Comparison of ENCODE assay signal across 12 cellular contexts in the genomic region with DNA sequence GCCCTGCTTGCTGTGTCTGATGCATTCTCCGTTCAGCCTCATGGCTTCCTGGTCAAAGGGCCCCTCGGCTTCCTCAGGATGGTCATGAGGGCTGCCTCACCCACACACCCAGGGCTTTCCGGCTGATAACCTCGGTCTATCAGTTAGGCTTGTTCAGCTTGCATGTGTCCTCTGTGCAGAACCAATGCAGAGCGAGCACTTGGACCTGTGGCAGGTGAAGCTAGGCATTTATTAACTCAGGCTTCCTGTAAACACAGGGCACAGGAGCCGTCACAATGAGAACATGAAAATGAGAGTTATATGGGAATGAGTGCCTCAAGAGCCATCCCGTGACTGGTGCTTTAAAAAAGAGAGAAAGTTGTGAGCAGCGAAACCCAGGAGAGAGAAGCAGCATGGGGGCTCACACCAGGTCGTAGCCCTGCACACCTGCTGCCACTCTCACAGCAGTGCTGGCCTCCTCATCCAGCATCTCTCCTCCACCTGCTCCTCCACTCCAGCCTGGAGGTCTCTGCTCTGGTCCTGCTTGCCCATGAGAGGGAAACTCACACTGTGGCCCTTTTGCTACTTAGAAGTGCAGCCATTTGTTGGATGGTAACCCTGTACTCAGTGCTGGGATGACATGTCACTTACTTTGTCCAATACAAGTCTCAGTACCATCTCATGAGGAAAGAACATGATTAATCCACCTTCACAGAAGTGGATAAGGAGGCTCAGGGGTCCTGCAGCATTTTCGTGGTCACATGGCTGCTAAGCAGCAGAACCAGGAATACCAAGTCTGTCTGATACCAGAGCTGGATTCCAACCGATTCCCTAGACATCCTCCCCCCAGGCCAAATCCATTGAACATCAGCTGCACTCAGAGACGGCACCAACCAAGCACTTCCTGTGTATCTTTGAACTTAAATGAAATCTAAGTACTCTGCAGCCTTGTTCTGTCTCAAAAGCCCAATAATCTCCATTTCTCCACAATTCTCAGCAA. TPM values are rescaled to one million over a fixed set of nuclear protein-coding genes. Genes with fewer than 3 reads are reported as not detected.
DNase-seq lines count a peak whose midpoint lies in the region; ATAC-seq, FAIRE-seq and TF ChIP-seq lines count a peak whose summit lies in the region.
"Had no signal": no experiment of that assay in that cellular context is flagged by ENCODE, and none has a peak within 500 bp of the region (broad histone marks: within the 10 kb centered on the region; RNA-seq: fewer than 3 reads in every experiment).

No MANE protein-coding gene starts in this region.

- no peaks in the 10 kb centered on the region for H3K27me3 ChIP-seq in GM12878 (replicated peaks in 1 of 2; ENCODE audit: control insufficient read depth in 2 of 2, insufficient read depth in 2 of 2, low read length in 1 of 2)
- peaks cover 0 to 2% of the 10 kb centered on the region in 2 donors for H3K27me3 ChIP-seq in small intestine (ENCODE audit: control insufficient read depth in 2 of 2, insufficient read depth in 2 of 2, low read length in 2 of 2)
- H3K27me3 ChIP-seq in CD4-positive, alpha-beta memory T cell (ENCODE audit: insufficient read depth, low read length), result no peaks in the 10 kb centered on the region
- H3K27me3 ChIP-seq in mesendoderm (ENCODE audit: insufficient read depth, low read length, poor library complexity), result no peaks in the 10 kb centered on the region

- WGBS in GM12878 (ENCODE audit: insufficient coverage, insufficient replicate concordance, low lambda C conversion rate, missing lambda C conversion rate), result 10% methylated on average over 12 of the region's 12 CpGs
- WGBS in small intestine, 3 donors, result 24 to 56% (median 41%) methylated on average over 12 of the region's 12 CpGs
- no CpG with 5 or more reads among the region's 12 CpGs for whole genome bisulfite sequencing in mesendoderm (ENCODE audit: extremely low coverage, insufficient coverage, low lambda C conversion rate)

- H4K20me1 ChIP-seq in GM12878 (ENCODE audit: control insufficient read depth, insufficient read depth), result no peaks in the 10 kb centered on the region

- H4K5ac ChIP-seq in mesendoderm (ENCODE audit: low read length), result no peak overlapping the region

- no peak overlapping the region for H3K18ac ChIP-seq in mesendoderm (ENCODE audit: low read length)

- H3K4me3 ChIP-seq in GM12878 (no peak overlapping the region), small intestine (ENCODE audit: low read depth in 1 of 2, low read length in 2 of 2) (no peak overlapping the region), mesendoderm (ENCODE audit: low read length) (no peak overlapping the region)
- H3K4me3 ChIP-seq in CD4-positive, alpha-beta memory T cell (ENCODE audit: low read length in 2 of 2), result no peak overlapping the region

- POLR2A ChIA-PET in GM12878 (lab: Charles Lee), result no interaction called here
- POLR2A ChIA-PET in CD4-positive, alpha-beta memory T cell (lab: Charles Lee; ENCODE audit: partially characterized antibody), result no interaction called here

- no peak for TF ChIP-seq RAD21 in GM12878 (IDR thresholded peaks at IDR 0.05; ENCODE audit: insufficient read depth, low read depth, low read length)

- no TSS peak for BruUV-seq in GM12878 (replicated peaks; lab: Mats Ljungman, UMichigan)

- TF ChIP-seq CTCF in GM12878 (IDR thresholded peaks at IDR 0.05 in 2 of 3, conservative IDR thresholded peaks at IDR 0.05 in 1 of 3; ENCODE audit: control insufficient read depth in 2 of 3, extremely low read depth in 1 of 3, insufficient read depth in 1 of 3, low read depth in 3 of 3, low read length in 3 of 3), result no peak

- ATAC-seq in GM19395 (IDR thresholded peaks at IDR 0.05; ENCODE audit: unreplicated experiment), result peak; percentile 87
- peak; percentile 86 for ATAC-seq in HG03097 (IDR thresholded peaks at IDR 0.05; ENCODE audit: low FRiP score, unreplicated experiment)
- peak; percentile 92 for ATAC-seq in GM12878
- no peak for ATAC-seq in HG02884 (IDR thresholded peaks at IDR 0.05; ENCODE audit: unreplicated experiment)

- H3K9ac ChIP-seq in GM12878 (ENCODE audit: control insufficient read depth, insufficient read depth, low read length), result no peak overlapping the region
- H3K9ac ChIP-seq in mesendoderm (ENCODE audit: low read length), result no peak overlapping the region

- no peak overlapping the region for H3K23ac ChIP-seq in mesendoderm (ENCODE audit: low read length)

- H3K27ac ChIP-seq in GM12878 (ENCODE audit: control insufficient read depth, insufficient read depth) (no peak overlapping the region), small intestine (ENCODE audit: low read depth in 1 of 2, low read length in 1 of 2) (peak overlapping the region; percentile 82 to 92), mesendoderm (ENCODE audit: low read depth, low read length) (no peak overlapping the region)
- H3K27ac ChIP-seq in CD4-positive, alpha-beta memory T cell (ENCODE audit: low read depth, low read length), result no peak overlapping the region

- H3K56ac ChIP-seq in mesendoderm (ENCODE audit: low read length), result no peak overlapping the region

- DNase-seq in GM12878 (ENCODE audit: low read depth, low spot score) (peak; percentile 38), small intestine (peak; percentile 97), mesendoderm (no peak)
- DNase-seq in CD4-positive, alpha-beta memory T cell, result no peak
- DNase-seq in activated CD4-positive, CD25-positive, alpha-beta regulatory T cell (lab: John Stamatoyannopoulos, UW), result no peak
- DNase-seq: DMS79, naive B cell, NCI-H446 treated with DMSO at 0.1 percent for 48 hours had no signal

- RAD21 ChIA-PET in GM12878 (lab: Charles Lee; ENCODE audit: unreplicated experiment), result interaction anchor here (0.7 kb wide), 1 partner anchor 674 kb away, joined by 4 read pairs; no protein-coding TSS in a partner anchor

- CTCF ChIA-PET in GM12878 (lab: Yijun Ruan, JAX), result no interaction called here
- CTCF ChIA-PET in CD4-positive, alpha-beta memory T cell (lab: Charles Lee; ENCODE audit: partially characterized antibody), result no interaction called here

- H3K9me3 ChIP-seq in GM12878 (replicated peaks; ENCODE audit: control insufficient read depth, insufficient read depth, low read length) (no peaks in the 10 kb centered on the region), small intestine (ENCODE audit: control insufficient read depth, low read depth) (no peaks in the 10 kb centered on the region)
- no peaks in the 10 kb centered on the region for H3K9me3 ChIP-seq in CD4-positive, alpha-beta memory T cell (ENCODE audit: control insufficient read depth in 1 of 2, low read length in 2 of 2)

- no peak overlapping the region for H4K8ac ChIP-seq in mesendoderm (ENCODE audit: low read depth, low read length)

- SMC1A ChIA-PET in GM12878 (lab: Charles Lee; ENCODE audit: uncharacterized antibody, unreplicated experiment), result no interaction called here

- no peak overlapping the region for H2BK5ac ChIP-seq in mesendoderm (ENCODE audit: low read length)

- no peak overlapping the region for H3K4ac ChIP-seq in mesendoderm (ENCODE audit: low read depth, low read length)

- no peak for TF ChIP-seq POLR2A in GM12878 (IDR thresholded peaks at IDR 0.05; ENCODE audit: low read depth, low read length)

- no peak overlapping the region for H2BK15ac ChIP-seq in mesendoderm (replicated peaks; ENCODE audit: low read depth)

- no peaks in the 10 kb centered on the region for H3K4me1 ChIP-seq in GM12878 (ENCODE audit: control insufficient read depth, insufficient read depth, low read length)
- H3K4me1 ChIP-seq in small intestine (ENCODE audit: control insufficient read depth in 2 of 2, insufficient read depth in 1 of 2, low read depth in 1 of 2, low read length in 1 of 2), result no peaks in the 10 kb centered on the region
- no peaks in the 10 kb centered on the region for H3K4me1 ChIP-seq in CD4-positive, alpha-beta memory T cell (ENCODE audit: insufficient read depth, low read length)
- H3K4me1 ChIP-seq in mesendoderm (ENCODE audit: control insufficient read depth, low read depth, low read length), result no peaks in the 10 kb centered on the region

- peak overlapping the region in 1 of 8 donors; percentile 12 for H3K4me3 Mint-ChIP-seq in CD4-positive, alpha-beta memory T cell
- H3K4me3 Mint-ChIP-seq: naive B cell; T-helper 1 cell treated with Interleukin-12 subunit alpha and Interleukin-12 subunit beta and Interleukin-4 antibody, amounts not matched to agents 30 μg/mL and 1 μg/mL, for 36 hours had no signal

- TF ChIP-seq EP300 in GM12878 (IDR thresholded peaks at IDR 0.05; ENCODE audit: borderline replicate concordance in 1 of 2, control insufficient read depth in 1 of 2, low read depth in 2 of 2, low read length in 2 of 2), result no peak; a peak in 1 of 4 replicates

- H3K27ac Mint-ChIP-seq in CD4-positive, alpha-beta memory T cell, result no peak overlapping the region
- H3K27ac Mint-ChIP-seq: naive B cell; T-helper 1 cell treated with Interleukin-12 subunit alpha and Interleukin-12 subunit beta and Interleukin-4 antibody, amounts not matched to agents 30 μg/mL and 1 μg/mL, for 36 hours had no signal

- peaks cover 0 to 6% (median 3%) of the 10 kb centered on the region in 4 donors for H3K4me1 Mint-ChIP-seq in CD4-positive, alpha-beta memory T cell
- H3K4me1 Mint-ChIP-seq: naive B cell had no signal

- H3K36me3 ChIP-seq in GM12878 (ENCODE audit: control insufficient read depth in 2 of 2, insufficient read depth in 2 of 2, low read length in 1 of 2), result no peaks in the 10 kb centered on the region
- H3K36me3 ChIP-seq in small intestine (ENCODE audit: control insufficient read depth in 2 of 2, insufficient read depth in 2 of 2, low read length in 2 of 2), result no peaks in the 10 kb centered on the region
- no peaks in the 10 kb centered on the region for H3K36me3 ChIP-seq in CD4-positive, alpha-beta memory T cell (ENCODE audit: insufficient read depth, low read length)
- H3K36me3 ChIP-seq in mesendoderm (ENCODE audit: control insufficient read depth, insufficient read depth, low read length), result no peaks in the 10 kb centered on the region

- H2BK120ac ChIP-seq in mesendoderm (ENCODE audit: low read depth, low read length), result no peak overlapping the region

- no peak overlapping the region for H2AK5ac ChIP-seq in mesendoderm (ENCODE audit: low read length)

- H3K79me2 ChIP-seq in GM12878 (ENCODE audit: control insufficient read depth, insufficient read depth, low read length), result no peaks in the 10 kb centered on the region
- no peaks in the 10 kb centered on the region for H3K79me2 ChIP-seq in mesendoderm (ENCODE audit: control insufficient read depth, insufficient read depth, low read length)

- H3K36me3 Mint-ChIP-seq in CD4-positive, alpha-beta memory T cell, result no peaks in the 10 kb centered on the region
- H3K36me3 Mint-ChIP-seq: naive B cell had no signal

- H2AFZ ChIP-seq in GM12878 (ENCODE audit: control insufficient read depth, low read depth, low read length), result no peak overlapping the region

- in situ Hi-C loops in GM12878 (cut with MboI), result no loop called here

- no peak overlapping the region for H3K4me2 ChIP-seq in GM12878 (ENCODE audit: control insufficient read depth, insufficient read depth)
- H3K4me2 ChIP-seq in mesendoderm (ENCODE audit: low read length), result no peak overlapping the region

- peaks cover 20 to 26% of the 10 kb centered on the region in 2 donors for H3K27me3 Mint-ChIP-seq in CD4-positive, alpha-beta memory T cell

- no peaks in the 10 kb centered on the region for H3K9me3 Mint-ChIP-seq in CD4-positive, alpha-beta memory T cell
- H3K9me3 Mint-ChIP-seq: T-helper 1 cell treated with Interleukin-12 subunit alpha and Interleukin-12 subunit beta and Interleukin-4 antibody, amounts not matched to agents 30 μg/mL and 1 μg/mL, for 36 hours had no signal

- FAIRE-seq in GM12878 (lab: Jason Lieb, UNC) (no peak), small intestine (lab: Jason Lieb, UNC) (no peak)

- no peaks in the 10 kb centered on the region for H3K79me1 ChIP-seq in mesendoderm (ENCODE audit: low read length)

- intact Hi-C loops in GM12878 (cut with micrococcal nuclease; ENCODE audit: unreplicated experiment), result no loop called here
- intact Hi-C loops in CD4-positive, alpha-beta memory T cell (cut with micrococcal nuclease), result no loop called here

RNA-seq across cellular contexts. Expression of a gene that starts 50.5 kb away (rescaled TPM):
- total RNA-seq in GM12878 (2013; cell fraction: nucleolus; rRNA removed), result not detected in 2 replicates
- total RNA-seq in GM12878 (2014; rRNA removed), result not detected in 2 replicates
- total RNA-seq in GM12878 (2014; rRNA removed; fragmentation: Illumina TruSeq; extraction: Trizol), result not detected in 2 replicates
- total RNA-seq in GM12878 (2021), result 0.08 and 0.10 TPM in 2 replicates
- 0.08 TPM for polyA plus RNA-seq in GM12878 (2011; ENCODE audit: low read depth)
- polyA plus RNA-seq in GM12878 (2011; rRNA removed), result 0.31 and 0.35 TPM in 2 replicates
- 0.15 TPM in 2 replicates for polyA plus RNA-seq in GM12878 (2011; cell fraction: cytosol; rRNA removed)
- polyA plus RNA-seq in GM12878 (2011; cell fraction: nucleus; rRNA removed), result 0.75 and 0.82 TPM in 2 replicates
- 0.23 and 0.32 TPM in 2 replicates for polyA plus RNA-seq in GM12878 (2012)
- polyA plus RNA-seq in GM12878 (2014; fragmentation: Illumina TruSeq; extraction: Trizol), result 0.01 TPM in 1 of 2 replicates, not detected in the other
- under 1 TPM in 1 of 2 experiments, not detected in 1; 0.03 TPM for polyA plus RNA-seq in GM12878 (2014; fragmentation: Nextera tagmentation; extraction: Ambion mirVana)
- 0.03 TPM in 1 of 2 replicates, not detected in the other for polyA plus RNA-seq in GM12878 (2014; rRNA removed)
- polyA plus RNA-seq in GM12878 (2016; fragmentation: Nextera tagmentation; extraction: Ambion mirVana), result not detected
- polyA minus RNA-seq in GM12878 (2011; rRNA and poly(A)+ RNA removed), result 0.15 and 0.31 TPM in 2 replicates
- polyA minus RNA-seq in GM12878 (2011; cell fraction: cytosol; rRNA and poly(A)+ RNA removed), result 0.10 and 0.53 TPM in 2 replicates
- polyA minus RNA-seq in GM12878 (2011; cell fraction: nucleus; rRNA and poly(A)+ RNA removed), result 1.6 and 2.7 TPM in 2 replicates
- polyA plus RNA-seq in small intestine, result 1 to 10 TPM; 3.8 to 6.2 (median 3.9) TPM
- 10 to 100 TPM; 20.9 to 21.4 TPM for total RNA-seq in CD4-positive, alpha-beta memory T cell
- polyA plus RNA-seq in CD4-positive, alpha-beta memory T cell, result 1 to 10 TPM; 1.3 to 3.5 TPM
- 6.1 TPM for polyA plus RNA-seq in mesendoderm (2013, experiment 1 of 2)
- 6.2 TPM for polyA plus RNA-seq in mesendoderm (2013, experiment 2 of 2)

Comparison
In these comparisons a context has a peak if more than half of its experiments do, and no peak if none do; other contexts are left out.
1. DNase-seq: peak in GM12878 (single experiment) and small intestine (single experiment); none in CD4-positive, alpha-beta memory T cell (0 of 5), activated CD4-positive, CD25-positive, alpha-beta regulatory T cell (0 of 4) and mesendoderm (single experiment).
2. H3K27ac ChIP-seq: peak in small intestine (2 of 2); none in GM12878 (single experiment), CD4-positive, alpha-beta memory T cell (single experiment) and mesendoderm (single experiment).